In genomic region chr6:163460307-163460782, GRCh38 we compare ENCODE assay signal across 8 cellular contexts. TPM values are rescaled to one million over a fixed set of nuclear protein-coding genes. Genes with fewer than 3 reads are reported as not detected.
A peak's percentile ranks its signal among the peaks of the same experiment; 100 is the strongest.
DNase-seq lines count a peak whose midpoint lies in the region; ATAC-seq and TF ChIP-seq lines count a peak whose summit lies in the region.

No MANE protein-coding gene starts in this region.

- no peak for DNase-seq in activated naive CD4-positive, alpha-beta T cell treated with anti-CD3 and anti-CD28 coated beads, Interleukin-2, amount 50 U/mL, for 16 hours
- DNase-seq in T-helper 17 cell (no peak), fibroblast of mammary gland (ENCODE audit: low read depth) (peak; percentile 64), NCI-H446 (lab: John Stamatoyannopoulos, UW) (no peak), NCI-H1092 (lab: John Stamatoyannopoulos, UW) (no peak)

- H3K27ac Mint-ChIP-seq in activated naive CD4-positive, alpha-beta T cell treated with anti-CD3 and anti-CD28 coated beads, Interleukin-2, amount 50 U/mL, for 24 hours: peak overlapping the region; percentile 96
- peak overlapping the region; percentile 98 for H3K27ac Mint-ChIP-seq in T-helper 17 cell

- peak overlapping the region; percentile 72 for H3K9ac ChIP-seq in skeletal muscle satellite cell (ENCODE audit: low read depth, low read length)

- H3K4me3 Mint-ChIP-seq in activated naive CD4-positive, alpha-beta T cell treated with anti-CD3 and anti-CD28 coated beads, Interleukin-2, amount 50 U/mL, for 24 hours: peak overlapping the region; percentile 95
- peak overlapping the region; percentile 93 for H3K4me3 Mint-ChIP-seq in T-helper 17 cell

- H3K27me3 Mint-ChIP-seq in activated naive CD4-positive, alpha-beta T cell treated with anti-CD3 and anti-CD28 coated beads, Interleukin-2, amount 50 U/mL, for 24 hours: no peaks in the 10 kb centered on the region
- no peaks in the 10 kb centered on the region for H3K27me3 Mint-ChIP-seq in T-helper 17 cell

- H3K9me3 ChIP-seq in T-helper 17 cell (ENCODE audit: control insufficient read depth, low read length, poor library complexity, severe bottlenecking) (no peaks in the 10 kb centered on the region), skeletal muscle satellite cell (replicated peaks; ENCODE audit: low read length) (no peaks in the 10 kb centered on the region)

- ATAC-seq in HG02938 (IDR thresholded peaks at IDR 0.05; ENCODE audit: unreplicated experiment) (peak; percentile 92), T-helper 17 cell (peak; percentile 72)

- no peaks in the 10 kb centered on the region for H3K36me3 ChIP-seq in skeletal muscle satellite cell (ENCODE audit: insufficient read depth, low read length)

- TF ChIP-seq CTCF in fibroblast of mammary gland (conservative IDR thresholded peaks at IDR 0.05; ENCODE audit: control insufficient read depth, insufficient read depth, low read depth, low read length): no peak

- peak overlapping the region; percentile 85 for H3K4me2 ChIP-seq in skeletal muscle satellite cell (ENCODE audit: low read length)

- H3K9me3 Mint-ChIP-seq in activated naive CD4-positive, alpha-beta T cell treated with anti-CD3 and anti-CD28 coated beads, Interleukin-2, amount 50 U/mL, for 24 hours: no peaks in the 10 kb centered on the region

- H3K4me1 Mint-ChIP-seq in activated naive CD4-positive, alpha-beta T cell treated with anti-CD3 and anti-CD28 coated beads, Interleukin-2, amount 50 U/mL, for 24 hours: peaks cover 89% of the 10 kb centered on the region
- H3K4me1 Mint-ChIP-seq in T-helper 17 cell: peaks cover 73% of the 10 kb centered on the region

- H3K4me1 ChIP-seq in skeletal muscle satellite cell (ENCODE audit: control insufficient read depth, insufficient read depth, low read length): peaks cover 51% of the 10 kb centered on the region

- peaks cover 25% of the 10 kb centered on the region for H3K36me3 Mint-ChIP-seq in activated naive CD4-positive, alpha-beta T cell treated with anti-CD3 and anti-CD28 coated beads, Interleukin-2, amount 50 U/mL, for 24 hours
- peaks cover 10% of the 10 kb centered on the region for H3K36me3 Mint-ChIP-seq in T-helper 17 cell (ENCODE audit: low read depth)

- no peaks in the 10 kb centered on the region for H3K27me3 ChIP-seq in skeletal muscle satellite cell (ENCODE audit: control insufficient read depth, insufficient read depth, low read length)

- peak overlapping the region; percentile 44 for H3K4me3 ChIP-seq in fibroblast of mammary gland (ENCODE audit: control insufficient read depth, low read depth, low read length)
- peak overlapping the region; percentile 63 for H3K4me3 ChIP-seq in skeletal muscle satellite cell (ENCODE audit: low read length)

RNA-seq across cellular contexts. Expression of gene QKI, which starts 45.8 kb away (rescaled TPM):
- total RNA-seq in T-helper 17 cell: 10 to 100 TPM; 87.4 to 95.3 TPM
- total RNA-seq in skeletal muscle satellite cell (2012; rRNA removed): 130 and 137 TPM in 2 replicates
